ENCODE assay signal across 8 cellular contexts in the genomic region with DNA sequence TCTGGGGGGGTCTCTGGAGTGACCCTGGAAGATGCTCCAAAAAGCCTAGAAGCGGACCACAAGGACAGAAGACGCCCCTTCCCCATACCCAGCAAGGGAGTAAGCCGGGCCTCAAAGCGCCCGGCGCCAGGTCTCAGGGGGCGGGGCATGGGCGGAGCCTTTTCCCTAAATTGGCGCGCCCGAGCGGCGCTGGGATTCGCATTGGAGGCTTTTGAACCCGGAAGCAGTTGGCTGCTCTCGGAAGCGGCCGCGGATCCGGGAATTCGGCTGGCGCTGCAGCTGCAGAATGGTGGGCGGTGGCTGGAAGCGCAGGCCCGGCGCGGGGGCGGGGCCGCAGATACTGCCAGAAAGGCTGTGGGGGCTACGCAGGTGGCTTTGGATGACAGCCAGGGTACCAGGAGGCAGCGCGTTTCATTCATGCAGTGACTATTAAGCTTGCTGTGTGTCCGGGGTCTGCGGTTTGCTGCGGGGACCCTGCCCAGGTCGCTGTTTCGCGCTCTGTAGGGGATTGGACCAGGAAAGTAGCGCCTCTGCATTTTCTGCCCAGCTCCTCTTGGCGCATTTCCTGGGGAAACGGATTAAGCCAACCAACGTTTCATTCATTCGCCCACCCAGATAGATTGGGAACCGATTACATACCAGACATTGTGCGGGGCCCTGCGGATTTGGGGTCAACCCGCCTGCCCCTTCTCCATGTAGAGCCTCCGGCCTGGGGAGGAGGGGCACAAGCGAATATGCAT.
DNase-seq lines count a peak whose midpoint lies in the region; FAIRE-seq and TF ChIP-seq lines count a peak whose summit lies in the region.

No MANE protein-coding gene starts in this region.

- peak overlapping the region in 1 of 2 donors; percentile 65 for H3K9ac ChIP-seq in kidney (ENCODE audit: low read length in 2 of 2)
- H3K9ac ChIP-seq in smooth muscle cell (ENCODE audit: low read depth) = peak overlapping the region; percentile 18

- no peaks in the 10 kb centered on the region for H3K36me3 ChIP-seq in kidney (ENCODE audit: control insufficient read depth in 1 of 2, insufficient read depth in 2 of 2, low read length in 2 of 2)
- no peaks in the 10 kb centered on the region for H3K36me3 ChIP-seq in smooth muscle cell (ENCODE audit: low read depth)

- H3F3A ChIP-seq in smooth muscle cell (ENCODE audit: low read depth) = no peaks in the 10 kb centered on the region

- H3K27me3 Mint-ChIP-seq in dendritic cell treated with granulocyte-macrophage colony-stimulating factor and Interleukin-4, amounts not matched to agents 40 ng/mL and 50 ng/mL, for 4 days = peaks cover 7% of the 10 kb centered on the region

- H3K4me1 ChIP-seq in kidney (ENCODE audit: control insufficient read depth in 1 of 2, insufficient read depth in 1 of 2, low read depth in 1 of 2, low read length in 2 of 2) = no peaks in the 10 kb centered on the region
- H3K4me1 ChIP-seq in smooth muscle cell (ENCODE audit: low read depth) = peaks cover 6% of the 10 kb centered on the region

- TF ChIP-seq CTCF in kidney (IDR thresholded peaks at IDR 0.05; ENCODE audit: borderline replicate concordance, extremely low read depth, insufficient read depth) = no peak
- TF ChIP-seq CTCF in smooth muscle cell (IDR thresholded peaks at IDR 0.05; ENCODE audit: borderline replicate concordance, insufficient read depth, poor library complexity, severe bottlenecking) = no peak

- H3K36me3 Mint-ChIP-seq in dendritic cell treated with granulocyte-macrophage colony-stimulating factor and Interleukin-4, amounts not matched to agents 40 ng/mL and 50 ng/mL, for 4 days (ENCODE audit: low read depth) = no peaks in the 10 kb centered on the region

- WGBS in smooth muscle cell (ENCODE audit: low lambda C conversion rate) = 7% methylated on average over 48 of the region's 49 CpGs

- DNase-seq in ELF-1 (ENCODE audit: low read depth, low spot score) = peak; percentile 77
- DNase-seq in NCI-H1694 treated with DMSO at 0.1 percent for 48 hours (lab: John Stamatoyannopoulos, UW) = peak; percentile 87
- DNase-seq in activated CD4-positive, alpha-beta T cell treated with anti-CD3 and anti-CD28 coated beads for 1 hour = peak; percentile 19
- DNase-seq in kidney = peak; percentile 95
- peak; percentile 50 for DNase-seq in smooth muscle cell (lab: John Stamatoyannopoulos, UW; ENCODE audit: unreplicated experiment)
- no peak for DNase-seq in GM12891 (ENCODE audit: insufficient read length, low spot score)
- DNase-seq in 8988T = no peak

- H3K4me3 ChIP-seq in kidney (ENCODE audit: low read length in 2 of 2) = peak overlapping the region; percentile 62 to 94
- H3K4me3 ChIP-seq in smooth muscle cell = peak overlapping the region; percentile 63

- H3K79me2 ChIP-seq in smooth muscle cell (ENCODE audit: low read depth) = no peaks in the 10 kb centered on the region

- no peak overlapping the region for H3K27ac ChIP-seq in kidney (ENCODE audit: low read depth in 2 of 2, low read length in 2 of 2)
- peak overlapping the region; percentile 61 for H3K27ac ChIP-seq in smooth muscle cell (ENCODE audit: low read depth)

- H3K27ac Mint-ChIP-seq in dendritic cell treated with granulocyte-macrophage colony-stimulating factor and Interleukin-4, amounts not matched to agents 40 ng/mL and 50 ng/mL, for 4 days = peak overlapping the region; percentile 2

- peaks cover 22% of the 10 kb centered on the region for H3K4me1 Mint-ChIP-seq in dendritic cell treated with granulocyte-macrophage colony-stimulating factor and Interleukin-4, amounts not matched to agents 40 ng/mL and 50 ng/mL, for 4 days (ENCODE audit: low read depth)

- H3K4me3 Mint-ChIP-seq in dendritic cell treated with granulocyte-macrophage colony-stimulating factor and Interleukin-4, amounts not matched to agents 40 ng/mL and 50 ng/mL, for 4 days = peak overlapping the region; percentile 78

- FAIRE-seq in kidney (lab: Jason Lieb, UNC) = no peak
- FAIRE-seq in GM12891 (lab: Jason Lieb, UNC) = no peak

- H4K20me1 ChIP-seq in smooth muscle cell (ENCODE audit: low read depth) = no peaks in the 10 kb centered on the region

- peaks cover 26% of the 10 kb centered on the region for H3K9me3 Mint-ChIP-seq in dendritic cell treated with granulocyte-macrophage colony-stimulating factor and Interleukin-4, amounts not matched to agents 40 ng/mL and 50 ng/mL, for 4 days

- no peak for TF ChIP-seq POLR2A in GM12891 (IDR thresholded peaks at IDR 0.05; ENCODE audit: low read depth, low read length)

- intact Hi-C loops in dendritic cell treated with granulocyte-macrophage colony-stimulating factor and Interleukin-4, amounts not matched to agents 40 ng/mL and 50 ng/mL, for 4 days (cut with micrococcal nuclease) = no loop called here
- intact Hi-C loops in kidney (cut with DNase I) = no loop called here

- H3K9me3 ChIP-seq in kidney (ENCODE audit: control insufficient read depth in 1 of 2, low read length in 2 of 2) = no peaks in the 10 kb centered on the region
- H3K9me3 ChIP-seq in smooth muscle cell (replicated peaks; ENCODE audit: low read depth) = no peaks in the 10 kb centered on the region

- H2AFZ ChIP-seq in smooth muscle cell (ENCODE audit: low read depth) = peak overlapping the region; percentile 91

- peak overlapping the region; percentile 86 for H3K4me2 ChIP-seq in smooth muscle cell

- H3K27me3 ChIP-seq in smooth muscle cell (ENCODE audit: low read depth) = no peaks in the 10 kb centered on the region

TF ChIP-seq in GM12891, 5 proteins besides CTCF, POLR2A, EP300 and RAD21:
- TF ChIP-seq POU2F2 (IDR thresholded peaks at IDR 0.05; ENCODE audit: low read depth, low read length) (no peak), POLR2AphosphoS5 (IDR thresholded peaks at IDR 0.05; ENCODE audit: low read depth, low read length) (no peak), TAF1 (IDR thresholded peaks at IDR 0.05; ENCODE audit: low read depth, low read length) (no peak), SPI1 (IDR thresholded peaks at IDR 0.05; ENCODE audit: low read depth, low read length) (no peak), PAX5 (IDR thresholded peaks at IDR 0.05; ENCODE audit: insufficient read depth, low read length, severe bottlenecking) (no peak)
TF ChIP-seq in GM12891: peak in this region for 0.

Comparison
In these comparisons a context has a peak if more than half of its experiments do, and no peak if none do; other contexts are left out.
1. DNase-seq: peak in ELF-1 (single experiment), NCI-H1694 treated with DMSO at 0.1 percent for 48 hours (single experiment), activated CD4-positive, alpha-beta T cell treated with anti-CD3 and anti-CD28 coated beads for 1 hour (single experiment), kidney (single experiment) and smooth muscle cell (single experiment); none in GM12891 (single experiment) and 8988T (single experiment).